ENCODE assay signal across 26 cellular contexts in genomic region chr7:102392332-102392731, GRCh38. TPM values are rescaled to one million over a fixed set of nuclear protein-coding genes. Genes with fewer than 3 reads are reported as not detected.
"Had no signal": no experiment of that assay in that cellular context is flagged by ENCODE, and none has a peak within 500 bp of the region (broad histone marks: within the 10 kb centered on the region; RNA-seq: fewer than 3 reads in every experiment).

No MANE protein-coding gene starts in this region.

- H3K9me3 ChIP-seq: colonic mucosa, gastrocnemius medialis, heart right ventricle, neutrophil, right atrium auricular region, sigmoid colon, suprapubic skin, thyroid gland, upper lobe of right lung, vagina had no signal

- DNase-seq: colonic mucosa; dermis blood vessel endothelial cell; effector CD4-positive, alpha-beta T cell; gastrocnemius medialis; heart right ventricle; hypothalamus; mammary epithelial cell; naive thymus-derived CD4-positive, alpha-beta T cell; nephron progenitor cell; sigmoid colon; stimulated activated CD4-positive, alpha-beta T cell treated with anti-CD3 and anti-CD28 coated beads, Interleukin-2, amount 100 ng/mL, for 24 hours; stimulated activated naive CD8-positive, alpha-beta T cell treated with anti-CD3 and anti-CD28 coated beads, Interleukin-15, Interleukin-2, amounts not matched to agents 100 U/mL and 50 U/mL, for 24 hours; thyroid gland; upper lobe of right lung had no signal

- H3K4me3 Mint-ChIP-seq: naive thymus-derived CD4-positive, alpha-beta T cell; nephron progenitor cell had no signal

- H3K27ac ChIP-seq: colonic mucosa, gastrocnemius medialis, heart right ventricle, neutrophil, right atrium auricular region, sigmoid colon, skin epidermis, suprapubic skin, thyroid gland, upper lobe of right lung, vagina had no signal

- H3K27me3 ChIP-seq: colonic mucosa, gastrocnemius medialis, heart right ventricle, neutrophil, right atrium auricular region, sigmoid colon, suprapubic skin, thyroid gland, upper lobe of right lung, vagina had no signal

- H3K27me3 Mint-ChIP-seq: naive thymus-derived CD4-positive, alpha-beta T cell had no signal

- H3K4me3 ChIP-seq: colonic mucosa, gastrocnemius medialis, heart right ventricle, right atrium auricular region, sigmoid colon, skin epidermis, suprapubic skin, thyroid gland, upper lobe of right lung, vagina had no signal

- H3K9me3 Mint-ChIP-seq: naive thymus-derived CD4-positive, alpha-beta T cell; nephron progenitor cell had no signal

- H3K36me3 ChIP-seq: colonic mucosa, gastrocnemius medialis, neutrophil, right atrium auricular region, sigmoid colon, thyroid gland, vagina had no signal

RNA-seq across cellular contexts. Expression of gene SPDYE6, which starts 36.1 kb away (rescaled TPM):
- total RNA-seq: colonic mucosa, dermis blood vessel endothelial cell, esophagus mucosa, fibroblast of villous mesenchyme, gastrocnemius medialis, heart right ventricle, left lobe of liver, lower leg skin, mammary epithelial cell, mesenteric fat pad, mononuclear cell, osteoblast, right atrium auricular region, sigmoid colon, suprapubic skin, thyroid gland, upper lobe of right lung, vagina had no signal
- polyA plus RNA-seq: mammary epithelial cell had no signal
